Comparison of ENCODE assay signal across 7 cellular contexts in genomic region chr13:98230762-98231161, GRCh38. TPM values are rescaled to one million over a fixed set of nuclear protein-coding genes. Genes with fewer than 3 reads are reported as not detected.
"Had no signal": no experiment of that assay in that cellular context is flagged by ENCODE, and none has a peak within 500 bp of the region (broad histone marks: within the 10 kb centered on the region; RNA-seq: fewer than 3 reads in every experiment).

No MANE protein-coding gene starts in this region.

RNA-seq across cellular contexts. Expression of gene RNF113B, which starts 53.7 kb away (rescaled TPM):
- total RNA-seq: GM23248, GM23338, H1, H4, H7, H9, HFFc6 had no signal
- polyA plus RNA-seq: GM23248, H1 had no signal
